In the genomic region with DNA sequence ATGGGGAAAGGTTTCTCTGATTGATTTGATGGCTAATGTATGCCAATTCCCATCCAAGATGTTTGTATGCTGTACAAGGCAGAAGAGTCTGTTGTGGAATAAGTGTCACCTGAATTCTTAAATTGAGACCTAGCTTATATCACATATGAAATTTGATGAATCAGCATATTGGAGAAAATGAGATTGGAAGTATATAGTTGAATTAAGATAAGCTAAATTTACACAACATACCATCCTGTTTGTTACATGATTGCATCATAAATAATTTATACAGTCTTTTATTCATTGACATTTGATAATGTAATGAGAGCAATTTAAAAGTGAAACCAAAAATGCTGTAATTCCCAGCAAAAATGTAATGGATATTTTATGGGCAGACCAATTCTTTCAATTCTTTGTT, we compare ENCODE assay signal across 8 cellular contexts. TPM values are rescaled to one million over a fixed set of nuclear protein-coding genes. Genes with fewer than 3 reads are reported as not detected.
A peak's percentile ranks its signal among the peaks of the same experiment; 100 is the strongest.
DNase-seq lines count a peak whose midpoint lies in the region; ATAC-seq, FAIRE-seq and TF ChIP-seq lines count a peak whose summit lies in the region.

No MANE protein-coding gene starts in this region.

- H3K27me3 ChIP-seq in HUES48 (ENCODE audit: control insufficient read depth, insufficient read depth, low read length), result no peaks in the 10 kb centered on the region
- no peaks in the 10 kb centered on the region for H3K27me3 ChIP-seq in breast epithelium
- H3K27me3 ChIP-seq in mucosa of rectum (ENCODE audit: control insufficient read depth in 2 of 2, insufficient read depth in 2 of 2, low read length in 2 of 2), result no peaks in the 10 kb centered on the region

- DNase-seq in A549 (ENCODE audit: low read depth in 1 of 2, low spot score in 1 of 2), result no peak
- DNase-seq in breast epithelium (ENCODE audit: low spot score in 2 of 2), result no peak
- no peak for DNase-seq in NCI-H82 (lab: John Stamatoyannopoulos, UW)
- DNase-seq in HuH-7 (ENCODE audit: low spot score), result no peak
- no peak for DNase-seq in D341Med (ENCODE audit: low spot score)

- FAIRE-seq in A549 (lab: Jason Lieb, UNC), result no peak

- H3K4me2 ChIP-seq in A549, result peak overlapping the region; percentile 99

- H3K4me3 ChIP-seq in A549 (peak overlapping the region; percentile 91), HUES48 (ENCODE audit: low read depth, low read length) (peak overlapping the region; percentile 93), breast epithelium (peak overlapping the region; percentile 72 to 86 (median 79)), mucosa of rectum (ENCODE audit: low read length in 2 of 2) (peak overlapping the region; percentile 88 to 97)

- H3K27ac ChIP-seq in A549 (no peak overlapping the region), HUES48 (ENCODE audit: low read depth, low read length) (no peak overlapping the region), breast epithelium (no peak overlapping the region), mucosa of rectum (ENCODE audit: low read depth in 2 of 2, low read length in 2 of 2) (no peak overlapping the region)

- TF ChIP-seq EP300 in A549 (IDR thresholded peaks at IDR 0.05), result no peak

- POLR2A ChIA-PET in A549 (lab: Yijun Ruan, JAX), result no interaction called here

- no peaks in the 10 kb centered on the region for H3K9me3 ChIP-seq in A549
- no peaks in the 10 kb centered on the region for H3K9me3 ChIP-seq in HUES48 (ENCODE audit: control insufficient read depth, insufficient read depth, low read length)
- no peaks in the 10 kb centered on the region for H3K9me3 ChIP-seq in breast epithelium
- no peaks in the 10 kb centered on the region for H3K9me3 ChIP-seq in mucosa of rectum (ENCODE audit: control insufficient read depth in 2 of 2, low read length in 2 of 2)

- intact Hi-C loops in breast epithelium (cut with DNase I; ENCODE audit: low total_unique reads), result loop anchor here (5.0 kb wide), 1 partner anchor 163 kb away; no protein-coding TSS in a partner anchor

- TF ChIP-seq POLR2A in A549 (IDR thresholded peaks at IDR 0.05; ENCODE audit: low read length) (no peak), breast epithelium (IDR thresholded peaks at IDR 0.05) (no peak)

- no peak for ATAC-seq in A549
- ATAC-seq in HG03039 (IDR thresholded peaks at IDR 0.05; ENCODE audit: unreplicated experiment), result no peak

- TF ChIP-seq RAD21 in A549 (conservative IDR thresholded peaks at IDR 0.05 in 1 of 2, IDR thresholded peaks at IDR 0.05 in 1 of 2), result no peak

- TF ChIP-seq CTCF in A549 (IDR thresholded peaks at IDR 0.05) (no peak), breast epithelium (IDR thresholded peaks at IDR 0.05) (no peak)

- CTCF ChIA-PET in A549 (lab: Yijun Ruan, JAX), result interaction anchor here (1.1 to 1.5 kb wide), 2 partner anchors 14 to 15 kb away, joined by 3 to 4 read pairs; no protein-coding TSS in a partner anchor

- H3K9ac ChIP-seq in HUES48 (ENCODE audit: low read depth, low read length) (0 out of 2 replicates have a peak overlapping the region, but pooled peaks have one; percentile 99), mucosa of rectum (ENCODE audit: low read depth in 1 of 2, low read length in 2 of 2) (no peak overlapping the region)

- H3K4me1 ChIP-seq in A549 (peaks cover 27% of the 10 kb centered on the region; the same call in 2 of the 3 replicates), HUES48 (ENCODE audit: control insufficient read depth, insufficient read depth, low read length) (peaks cover 16% of the 10 kb centered on the region), breast epithelium (peaks cover 0 to 20% of the 10 kb centered on the region in 2 donors), mucosa of rectum (ENCODE audit: control insufficient read depth in 2 of 2, insufficient read depth in 2 of 2, low read length in 2 of 2) (peaks cover 13 to 25% of the 10 kb centered on the region in 2 donors)

- H3K36me3 ChIP-seq in HUES48 (ENCODE audit: control insufficient read depth, insufficient read depth, low read length) (peaks cover 25% of the 10 kb centered on the region), breast epithelium (no peaks in the 10 kb centered on the region), mucosa of rectum (ENCODE audit: control insufficient read depth in 2 of 2, insufficient read depth in 2 of 2, low read length in 2 of 2) (peaks cover 0 to 2% of the 10 kb centered on the region in 2 donors)

TF ChIP-seq in A549, 52 proteins besides CTCF, POLR2A, EP300 and RAD21:
- TF ChIP-seq MAFK (IDR thresholded peaks at IDR 0.05; ENCODE audit: partially characterized antibody) (peak; percentile 99), CEBPB (IDR thresholded peaks at IDR 0.05) (no peak)

RNA-seq across cellular contexts. Expression of a gene that starts 1.1 kb away (rescaled TPM):
- 24.3 and 48.5 TPM in 2 replicates for polyA plus RNA-seq in A549 (2011; rRNA removed)
- 7.1 and 8.1 TPM in 2 replicates for polyA plus RNA-seq in A549 (2012; cell fraction: cytosol; rRNA removed)
- 2.4 and 3.5 TPM in 2 replicates for polyA plus RNA-seq in A549 (2012; cell fraction: nucleus; rRNA removed)
- polyA plus RNA-seq in A549 (2017; fragmentation: RNase III; extraction: RNeasy Plus Mini Kit Qiagen cat#74134 plus additional on column Dnase treatment), result 24.1 to 25.8 TPM (median 24.4 TPM) in 3 replicates
- 17.4 and 20.4 TPM in 2 replicates for polyA minus RNA-seq in A549 (2011; rRNA and poly(A)+ RNA removed)
- total RNA-seq in breast epithelium, result 10 to 100 TPM; 10.6 to 19.9 (median 18.0) TPM

RNA-seq across cellular contexts. Expression of a gene that starts 1.4 kb away (rescaled TPM):
- polyA plus RNA-seq in A549 (2011; rRNA removed) (4.7 and 6.1 TPM in 2 replicates), A549 (2017; fragmentation: RNase III; extraction: RNeasy Plus Mini Kit Qiagen cat#74134 plus additional on column Dnase treatment) (7.5 to 7.9 TPM (median 7.5 TPM) in 3 replicates)
- 1.5 and 1.8 TPM in 2 replicates for polyA plus RNA-seq in A549 (2012; cell fraction: cytosol; rRNA removed)
- 1.1 and 2.2 TPM in 2 replicates for polyA plus RNA-seq in A549 (2012; cell fraction: nucleus; rRNA removed)
- polyA minus RNA-seq in A549 (2011; rRNA and poly(A)+ RNA removed), result 2.2 and 4.0 TPM in 2 replicates
- 10 to 100 TPM in 1 of 3 donors, 1 to 10 TPM in 2; 6.6 to 13.0 (median 8.9) TPM for total RNA-seq in breast epithelium
